Comparison of ENCODE assay signal across 1 cellular context in the genomic region with DNA sequence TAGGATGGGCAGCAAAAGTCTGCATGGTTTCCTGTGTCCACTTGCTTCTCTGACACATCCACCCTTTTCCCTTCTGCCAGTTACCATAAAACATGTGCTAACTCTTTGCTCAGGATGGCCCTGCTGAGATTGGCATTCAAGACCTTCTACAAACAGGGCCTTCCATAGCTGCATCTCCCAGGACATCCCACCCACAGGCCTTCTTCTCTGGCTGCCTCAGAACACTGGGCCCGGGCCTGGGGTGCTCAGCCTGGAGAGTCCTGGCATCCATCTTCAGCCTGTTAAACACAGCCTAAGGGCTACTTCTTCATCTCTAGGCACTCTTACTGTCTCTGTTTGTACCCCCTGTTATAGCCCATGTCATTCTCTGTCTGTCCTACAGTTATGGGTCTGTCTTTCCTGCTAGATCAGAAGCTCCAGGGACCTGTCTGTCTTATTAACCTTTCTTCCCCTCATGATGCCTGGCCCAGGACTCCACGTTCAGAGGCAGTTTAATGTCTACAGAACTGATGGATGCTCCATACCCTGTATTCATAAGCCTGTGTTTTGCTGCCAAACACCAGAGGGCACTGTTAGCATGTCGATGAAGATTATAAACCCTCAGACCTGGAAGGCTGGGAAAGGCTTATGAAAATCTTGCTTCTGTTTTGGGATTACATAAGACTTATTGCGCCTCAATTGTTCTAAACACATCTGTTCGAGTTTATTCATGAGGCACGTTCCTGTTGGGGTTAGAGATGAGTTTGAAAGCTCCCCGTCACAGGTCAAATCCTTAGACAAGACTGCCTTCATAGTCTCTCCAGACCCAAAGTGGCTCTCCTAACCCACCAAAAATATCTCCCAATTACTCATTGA.
TF ChIP-seq lines count a peak whose summit lies in the region.

No MANE protein-coding gene starts in this region.

TF ChIP-seq in liver, 16 proteins besides CTCF, POLR2A, EP300 and RAD21 (continued from another document):
- TF ChIP-seq, protein P1, sequence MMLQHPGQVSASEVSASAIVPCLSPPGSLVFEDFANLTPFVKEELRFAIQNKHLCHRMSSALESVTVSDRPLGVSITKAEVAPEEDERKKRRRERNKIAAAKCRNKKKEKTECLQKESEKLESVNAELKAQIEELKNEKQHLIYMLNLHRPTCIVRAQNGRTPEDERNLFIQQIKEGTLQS (IDR thresholded peaks at IDR 0.05): no peak
- TF ChIP-seq NR2F2 (IDR thresholded peaks at IDR 0.05): no peak
- TF ChIP-seq EGR1 (IDR thresholded peaks at IDR 0.05; ENCODE audit: low read depth in 2 of 2): no peak
- no peak for TF ChIP-seq FOXA2 (IDR thresholded peaks at IDR 0.05)
